9 cellular contexts compared by ENCODE assay signal in genomic region chr17:35578929-35579448, GRCh38. TPM values are rescaled to one million over a fixed set of nuclear protein-coding genes. Genes with fewer than 3 reads are reported as not detected.
DNase-seq lines count a peak whose midpoint lies in the region; ATAC-seq and TF ChIP-seq lines count a peak whose summit lies in the region.
"Had no signal": no experiment of that assay in that cellular context is flagged by ENCODE, and none has a peak within 500 bp of the region (broad histone marks: within the 10 kb centered on the region; RNA-seq: fewer than 3 reads in every experiment).

No MANE protein-coding gene starts in this region.

- peak overlapping the region; percentile 96 for H3K27ac Mint-ChIP-seq in T-helper 1 cell treated with Interleukin-12 subunit alpha and Interleukin-12 subunit beta and Interleukin-4 antibody, amounts not matched to agents 30 μg/mL and 1 μg/mL, for 36 hours

- H3K9me3 Mint-ChIP-seq in T-helper 1 cell treated with Interleukin-12 subunit alpha and Interleukin-12 subunit beta and Interleukin-4 antibody, amounts not matched to agents 30 μg/mL and 1 μg/mL, for 36 hours: no peaks in the 10 kb centered on the region

- no peaks in the 10 kb centered on the region for H3K9me3 ChIP-seq in skeletal muscle satellite cell (replicated peaks; ENCODE audit: low read length)

- peaks cover 14% of the 10 kb centered on the region for H3K36me3 Mint-ChIP-seq in T-helper 1 cell treated with Interleukin-12 subunit alpha and Interleukin-12 subunit beta and Interleukin-4 antibody, amounts not matched to agents 30 μg/mL and 1 μg/mL, for 36 hours (ENCODE audit: low read depth)

- no peaks in the 10 kb centered on the region for H3K27me3 Mint-ChIP-seq in T-helper 1 cell treated with Interleukin-12 subunit alpha and Interleukin-12 subunit beta and Interleukin-4 antibody, amounts not matched to agents 30 μg/mL and 1 μg/mL, for 36 hours (ENCODE audit: low read depth)

- DNase-seq in H7 (no peak), foreskin fibroblast (no peak), SW480 (ENCODE audit: low spot score) (no peak)

- H3K9ac ChIP-seq in skeletal muscle satellite cell (ENCODE audit: low read depth, low read length): peak overlapping the region; percentile 91

- no peak for ATAC-seq in HG03025 (IDR thresholded peaks at IDR 0.05; ENCODE audit: low FRiP score, unreplicated experiment)
- ATAC-seq in HG03457 (IDR thresholded peaks at IDR 0.05; ENCODE audit: unreplicated experiment): no peak
- ATAC-seq in HG03571 (IDR thresholded peaks at IDR 0.05; ENCODE audit: unreplicated experiment): no peak

- H3K4me3 ChIP-seq in H7 (ENCODE audit: insufficient read depth, low read depth, low read length): peak overlapping the region; percentile 78
- peak overlapping the region; percentile 93 to 97 for H3K4me3 ChIP-seq in foreskin fibroblast (ENCODE audit: low read depth in 1 of 2, low read length in 2 of 2)
- H3K4me3 ChIP-seq in skeletal muscle satellite cell (ENCODE audit: low read length): peak overlapping the region; percentile 87

- peaks cover 14% of the 10 kb centered on the region for H3K4me1 Mint-ChIP-seq in T-helper 1 cell treated with Interleukin-12 subunit alpha and Interleukin-12 subunit beta and Interleukin-4 antibody, amounts not matched to agents 30 μg/mL and 1 μg/mL, for 36 hours (ENCODE audit: low read depth)

- peak overlapping the region; percentile 92 for H3K4me2 ChIP-seq in skeletal muscle satellite cell (ENCODE audit: low read length)

- H3K36me3 ChIP-seq in H7 (replicated peaks; ENCODE audit: control insufficient read depth, insufficient read depth, low read length): no peaks in the 10 kb centered on the region
- H3K36me3 ChIP-seq in skeletal muscle satellite cell (ENCODE audit: insufficient read depth, low read length): peaks cover 13% of the 10 kb centered on the region

- no peak for TF ChIP-seq CTCF in foreskin fibroblast (IDR thresholded peaks at IDR 0.05; ENCODE audit: low read depth, low read length)

- peaks cover 18% of the 10 kb centered on the region for H3K4me1 ChIP-seq in skeletal muscle satellite cell (ENCODE audit: control insufficient read depth, insufficient read depth, low read length)

- peak overlapping the region; percentile 96 for H3K4me3 Mint-ChIP-seq in T-helper 1 cell treated with Interleukin-12 subunit alpha and Interleukin-12 subunit beta and Interleukin-4 antibody, amounts not matched to agents 30 μg/mL and 1 μg/mL, for 36 hours

- H3K27me3 ChIP-seq in H7 (ENCODE audit: control insufficient read depth, insufficient read depth, low read length) (no peaks in the 10 kb centered on the region), skeletal muscle satellite cell (ENCODE audit: control insufficient read depth, insufficient read depth, low read length) (no peaks in the 10 kb centered on the region)

RNA-seq across cellular contexts. Expression of gene PEX12, which starts 0.6 kb away (rescaled TPM):
- total RNA-seq in H7 (2014; rRNA removed; shearing (Covaris generic)): 5.5 and 7.7 TPM in 2 replicates
- 7.1 and 9.2 TPM in 2 replicates for total RNA-seq in skeletal muscle satellite cell (2012; rRNA removed)

RNA-seq across cellular contexts. Expression of gene AP2B1, which starts 8.1 kb away (rescaled TPM):
- total RNA-seq in H7 (2014; rRNA removed; shearing (Covaris generic)): 87.1 and 102 TPM in 2 replicates
- total RNA-seq in skeletal muscle satellite cell (2012; rRNA removed): 74.5 and 75.4 TPM in 2 replicates

RNA-seq across cellular contexts. Expression of gene SLFN14, which starts 18.4 kb away (rescaled TPM):
- not detected in 2 replicates for total RNA-seq in H7 (2014; rRNA removed; shearing (Covaris generic))
- not detected in 2 replicates for total RNA-seq in skeletal muscle satellite cell (2012; rRNA removed)
- total RNA-seq: HT1080 had no signal

RNA-seq across cellular contexts. Expression of gene SLFN12L, which starts 41.5 kb away (rescaled TPM):
- not detected in 2 replicates for total RNA-seq in H7 (2014; rRNA removed; shearing (Covaris generic))
- 0.25 TPM in 1 of 2 replicates, not detected in the other for total RNA-seq in skeletal muscle satellite cell (2012; rRNA removed)
- total RNA-seq: HT1080 had no signal
